ENCODE assay signal across 30 cellular contexts in the genomic region with DNA sequence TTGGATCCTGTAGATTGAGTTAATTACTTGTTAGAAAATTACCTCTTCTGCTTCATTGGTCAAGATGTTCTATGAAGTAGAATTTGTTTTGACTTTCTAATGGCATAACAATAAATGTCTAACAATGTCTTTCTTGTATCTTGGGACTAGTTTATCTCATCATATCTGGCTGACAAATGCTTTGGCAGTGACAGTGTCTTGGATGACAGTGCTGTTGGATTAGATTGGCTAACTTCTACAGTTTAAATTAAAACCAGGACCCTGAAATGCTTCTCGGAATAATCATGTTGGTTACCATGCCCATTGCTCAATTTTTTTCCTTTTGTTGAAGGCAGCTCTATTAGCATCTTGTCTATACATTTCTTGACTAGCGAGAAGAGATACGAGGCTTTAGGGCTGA.
"Had no signal": no experiment of that assay in that cellular context is flagged by ENCODE, and none has a peak within 500 bp of the region (broad histone marks: within the 10 kb centered on the region; RNA-seq: fewer than 3 reads in every experiment).

No MANE protein-coding gene starts in this region.

- H3K4me3 Mint-ChIP-seq: endodermal cell; memory B cell; mesothelial cell of epicardium; naive B cell; nephron; stimulated activated effector memory CD8-positive, alpha-beta T cell treated with anti-CD3 and anti-CD28 coated beads, Interleukin-12 subunit alpha, Interleukin-12 subunit beta, amount 100 ng/mL, for 72 hours; type B pancreatic cell had no signal

- FAIRE-seq: kidney had no signal

- DNase-seq: dorsolateral prefrontal cortex; effector CD4-positive, alpha-beta T cell; endodermal cell; heart left ventricle; kidney; mucosa of descending colon; naive B cell; occipital lobe; ovary; posterior cingulate gyrus; psoas muscle; right cardiac atrium; sigmoid colon; stimulated activated CD4-positive, alpha-beta T cell treated with anti-CD3 and anti-CD28 coated beads, Interleukin-2, amount 100 ng/mL, for 24 hours; stimulated activated CD4-positive, alpha-beta T cell treated with anti-CD3 and anti-CD28 coated beads, Interleukin-4, amount 100 ng/mL, for 24 hours; stimulated activated naive CD4-positive, alpha-beta T cell treated with Interleukin-2 at 50 U/mL for 16 hours; stomach; testis; tibial artery had no signal

- H3K27ac ChIP-seq: dorsolateral prefrontal cortex, epithelial cell of prostate, gastroesophageal sphincter, heart left ventricle, hepatocyte, ovary, psoas muscle, sigmoid colon, stomach, testis, tibial artery had no signal

- H3K27me3 Mint-ChIP-seq: memory B cell, naive B cell had no signal

- H3K4me1 Mint-ChIP-seq: endodermal cell; memory B cell; naive B cell; stimulated activated effector memory CD8-positive, alpha-beta T cell treated with anti-CD3 and anti-CD28 coated beads, Interleukin-12 subunit alpha, Interleukin-12 subunit beta, amount 100 ng/mL, for 72 hours had no signal

- H2AFZ ChIP-seq: hepatocyte had no signal

- H3K27me3 ChIP-seq: dorsolateral prefrontal cortex, gastroesophageal sphincter, heart left ventricle, hepatocyte, ovary, sigmoid colon, stomach, testis, tibial artery had no signal

- H3K9me3 ChIP-seq: gastroesophageal sphincter, heart left ventricle, mucosa of descending colon, ovary, psoas muscle, sigmoid colon, stomach, testis, tibial artery had no signal

- H3K4me2 ChIP-seq: hepatocyte had no signal

- H3K9me3 Mint-ChIP-seq: endodermal cell, mesothelial cell of epicardium, nephron had no signal

- ATAC-seq: esophagus mucosa; gastroesophageal sphincter; heart left ventricle; left lobe of liver; mucosa of descending colon; psoas muscle; right cardiac atrium; stimulated activated effector memory CD8-positive, alpha-beta T cell treated with anti-CD3 and anti-CD28 coated beads, Interleukin-12 subunit alpha, Interleukin-12 subunit beta, amount 100 ng/mL, for 72 hours had no signal

- H3K4me1 ChIP-seq: gastroesophageal sphincter, heart left ventricle, psoas muscle, sigmoid colon, stomach, testis had no signal

- H3K36me3 Mint-ChIP-seq: memory B cell; mesothelial cell of epicardium; naive B cell; stimulated activated effector memory CD8-positive, alpha-beta T cell treated with anti-CD3 and anti-CD28 coated beads, Interleukin-12 subunit alpha, Interleukin-12 subunit beta, amount 100 ng/mL, for 72 hours had no signal

- H3K4me3 ChIP-seq: dorsolateral prefrontal cortex, gastroesophageal sphincter, heart left ventricle, hepatocyte, lung, mucosa of descending colon, ovary, psoas muscle, sigmoid colon, stomach, testis, tibial artery had no signal

- H3K27ac Mint-ChIP-seq: endodermal cell; memory B cell; mesothelial cell of epicardium; naive B cell; nephron; stimulated activated effector memory CD8-positive, alpha-beta T cell treated with anti-CD3 and anti-CD28 coated beads, Interleukin-12 subunit alpha, Interleukin-12 subunit beta, amount 100 ng/mL, for 72 hours; type B pancreatic cell had no signal

- H3K36me3 ChIP-seq: gastroesophageal sphincter, heart left ventricle, ovary, sigmoid colon, stomach, tibial artery had no signal
